17 cellular contexts compared by ENCODE assay signal in the genomic region with DNA sequence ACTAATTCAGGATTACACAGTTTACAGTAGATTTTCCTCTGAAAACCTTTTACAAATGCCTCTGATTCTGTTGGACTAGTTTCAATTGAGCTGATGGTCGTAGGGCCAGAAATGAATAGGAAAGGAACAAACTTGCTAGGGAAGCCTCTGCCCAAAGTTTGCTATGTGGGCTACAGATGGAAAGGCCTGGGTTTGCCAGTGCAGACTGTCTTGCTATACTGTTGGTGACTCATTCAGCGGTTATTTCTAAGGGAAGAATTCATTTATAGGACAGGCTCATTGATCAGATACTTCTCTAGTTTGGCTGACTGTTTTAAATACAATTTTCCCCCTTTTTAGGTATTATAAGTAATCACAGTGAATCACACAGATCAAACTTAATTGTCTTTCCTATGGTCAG. TPM values are rescaled to one million over a fixed set of nuclear protein-coding genes. Genes with fewer than 3 reads are reported as not detected.
DNase-seq lines count a peak whose midpoint lies in the region; ATAC-seq and TF ChIP-seq lines count a peak whose summit lies in the region.
"Had no signal": no experiment of that assay in that cellular context is flagged by ENCODE, and none has a peak within 500 bp of the region (broad histone marks: within the 10 kb centered on the region; RNA-seq: fewer than 3 reads in every experiment).

No MANE protein-coding gene starts in this region.

- POLR2A ChIA-PET in IMR-90 (lab: Charles Lee; ENCODE audit: unreplicated experiment), result interaction anchor here (0.5 kb wide), 1 partner anchor 102 kb away, joined by 4 read pairs; no protein-coding TSS in a partner anchor

- H2BK5ac ChIP-seq in IMR-90 (ENCODE audit: low read depth, low read length, poor library complexity, severe bottlenecking), result no peak overlapping the region

- DNase-seq in IMR-90 (peak; percentile 62), astrocyte of the hippocampus (ENCODE audit: low read depth, low spot score) (peak; percentile 54), glomerular visceral epithelial cell (ENCODE audit: extremely low spot score) (peak; percentile 8), transverse colon (no peak), Peyer's patch (no peak), NCI-H345 (lab: John Stamatoyannopoulos, UW) (no peak)
- DNase-seq: activated CD4-positive, alpha-beta T cell treated with anti-CD3 and anti-CD28 coated beads for 1 hour; activated T-cell treated with anti-CD3 and anti-CD28 coated beads, Interleukin-2, amount 50 U/mL, for 1 hour; C1 segment of cervical spinal cord; glutamatergic neuron; kidney; NCI-H1694; NCI-H524; trophoblast cell had no signal

- TF ChIP-seq POLR2A in IMR-90 (IDR thresholded peaks at IDR 0.05; ENCODE audit: low read depth, low read length), result no peak
- TF ChIP-seq POLR2A in transverse colon (IDR thresholded peaks at IDR 0.05), result no peak
- no peak for TF ChIP-seq POLR2A in Peyer's patch (IDR thresholded peaks at IDR 0.05)

- H3K18ac ChIP-seq in IMR-90 (ENCODE audit: low read depth, low read length), result peak overlapping the region; percentile 12; the same call in 1 of the 2 replicates

- WGBS in IMR-90 (ENCODE audit: extremely low coverage in 2 of 2, insufficient read length in 1 of 2), 2 experiments, result no CpG with 5 or more reads among the region's 2 CpGs
- WGBS in transverse colon (ENCODE audit: low coverage in 1 of 2), 2 donors, result 61 to 75% methylated on average over 1 to 2 of the region's 2 CpGs

- H2BK120ac ChIP-seq in IMR-90 (ENCODE audit: low read depth, low read length), result peak overlapping the region; percentile 59; the same call in 1 of the 2 replicates

- peak overlapping the region; percentile 7; the same call in 1 of the 2 replicates for H3K4ac ChIP-seq in IMR-90 (ENCODE audit: low read depth, low read length)

- CTCF ChIA-PET in IMR-90 (lab: Yijun Ruan, JAX), result interaction anchor here (0.8 kb wide), 1 partner anchor 116 kb away, joined by 3 read pairs; no protein-coding TSS in a partner anchor

- ATAC-seq in IMR-90 (ENCODE audit: low read depth), result peak; percentile 84
- ATAC-seq in GM21717 (IDR thresholded peaks at IDR 0.05; ENCODE audit: unreplicated experiment), result no peak

- H3K9me3 ChIP-seq in IMR-90 (ENCODE audit: control insufficient read depth, insufficient read depth, low read length) (no peaks in the 10 kb centered on the region), transverse colon (no peaks in the 10 kb centered on the region), Peyer's patch (no peaks in the 10 kb centered on the region)
- H3K9me3 ChIP-seq: prostate gland had no signal

- TF ChIP-seq CTCF in IMR-90 (conservative IDR thresholded peaks at IDR 0.05; ENCODE audit: low read depth, low read length) (no peak), transverse colon (IDR thresholded peaks at IDR 0.05) (no peak), Peyer's patch (IDR thresholded peaks at IDR 0.05) (no peak)

- peak overlapping the region; percentile 22; the same call in 1 of the 2 replicates for H2BK20ac ChIP-seq in IMR-90 (ENCODE audit: low read depth, low read length)

- no peak overlapping the region for H3K56ac ChIP-seq in IMR-90 (ENCODE audit: extremely low read depth, insufficient read depth, low read length)

- H2AFZ ChIP-seq in IMR-90 (replicated peaks; ENCODE audit: low read length, poor library complexity), result no peak overlapping the region

- TF ChIP-seq RAD21 in IMR-90 (IDR thresholded peaks at IDR 0.05; ENCODE audit: low read length), result no peak

- H3K4me1 ChIP-seq in IMR-90 (ENCODE audit: control insufficient read depth, insufficient read depth, low read length) (peaks cover 9% of the 10 kb centered on the region), transverse colon (peaks cover 0 to 8% (median 2%) of the 10 kb centered on the region in 4 donors), Peyer's patch (no peaks in the 10 kb centered on the region)
- H3K4me1 ChIP-seq: prostate gland had no signal

- peaks cover 11% of the 10 kb centered on the region for H3K9me1 ChIP-seq in IMR-90 (ENCODE audit: insufficient read depth, low read length)

- H3K36me3 ChIP-seq in IMR-90 (ENCODE audit: control insufficient read depth, insufficient read depth, low read length), result no peaks in the 10 kb centered on the region
- H3K36me3 ChIP-seq in transverse colon, result no peaks in the 10 kb centered on the region
- no peaks in the 10 kb centered on the region for H3K36me3 ChIP-seq in Peyer's patch
- H3K36me3 ChIP-seq: prostate gland had no signal

- no peaks in the 10 kb centered on the region; a peak in 1 of 4 replicates for H3K79me1 ChIP-seq in IMR-90 (ENCODE audit: low read depth in 1 of 2, low read length in 2 of 2)

- H3K27ac ChIP-seq in IMR-90 (ENCODE audit: insufficient read depth, low read length) (no peak overlapping the region), transverse colon (peak overlapping the region; percentile 39 to 51 (median 46)), Peyer's patch (peak overlapping the region in 1 of 4 donors; percentile 38)
- H3K27ac ChIP-seq: prostate gland had no signal

- no peak overlapping the region; the same call in 1 of the 2 replicates for H4K91ac ChIP-seq in IMR-90 (ENCODE audit: insufficient read depth, low read depth, low read length)

- no peak overlapping the region for H4K5ac ChIP-seq in IMR-90 (ENCODE audit: low read depth, low read length)

- H3K9ac ChIP-seq in IMR-90 (ENCODE audit: low read depth, low read length), result no peak overlapping the region

- no peaks in the 10 kb centered on the region for H4K20me1 ChIP-seq in IMR-90 (ENCODE audit: insufficient read depth, low read length)

- 0 out of 2 replicates have a peak overlapping the region, but pooled peaks have one; percentile 8 for H3K4me2 ChIP-seq in IMR-90 (ENCODE audit: low read depth, low read length)

- intact Hi-C loops in IMR-90 (cut with micrococcal nuclease), result no loop called here
- intact Hi-C loops in transverse colon (cut with DNase I; ENCODE audit: low total_unique reads), result no loop called here

- H3K14ac ChIP-seq in IMR-90 (replicated peaks; ENCODE audit: low read depth, low read length), result peak overlapping the region; percentile 27

- dilution Hi-C loops in IMR-90 (cut with HindIII; ENCODE audit: low sequenced_read_pairs, unreplicated experiment), result no loop called here

- H2AK5ac ChIP-seq in IMR-90 (ENCODE audit: low read depth, low read length), result no peak overlapping the region

- peak overlapping the region; percentile 43; the same call in 1 of the 3 replicates for H2BK15ac ChIP-seq in IMR-90 (ENCODE audit: low read depth, low read length)

- no peaks in the 10 kb centered on the region for H3K27me3 ChIP-seq in IMR-90 (ENCODE audit: control insufficient read depth, insufficient read depth, low read length)
- H3K27me3 ChIP-seq in transverse colon, result no peaks in the 10 kb centered on the region
- H3K27me3 ChIP-seq in Peyer's patch, result no peaks in the 10 kb centered on the region

- no peak for TF ChIP-seq EP300 in transverse colon (IDR thresholded peaks at IDR 0.05; ENCODE audit: low read depth)

- in situ Hi-C loops in IMR-90 (cut with MboI; ENCODE audit: low sequenced_read_pairs) (no loop called here), transverse colon (cut with MboI; ENCODE audit: low pct_ligation_motif_present in 1 of 4, low pct_unique_long_range_greater_than_20kb in 1 of 4, low sequenced_read_pairs in 3 of 4) (no loop called here)

- peak overlapping the region in 1 of 2 experiments; percentile 52; a peak in 1 of 4 replicates for H4K8ac ChIP-seq in IMR-90 (ENCODE audit: low read depth in 2 of 2, low read length in 2 of 2)

- H3K4me3 ChIP-seq in IMR-90 (ENCODE audit: insufficient read depth, low read depth, low read length) (no peak overlapping the region), transverse colon (no peak overlapping the region), Peyer's patch (no peak overlapping the region)
- H3K4me3 ChIP-seq: prostate gland had no signal

- peak overlapping the region; percentile 42 for H3K23ac ChIP-seq in IMR-90 (ENCODE audit: low read depth, low read length)

- H2AK9ac ChIP-seq in IMR-90 (replicated peaks; ENCODE audit: low read depth, low read length, poor library complexity), result no peak overlapping the region

- no TSS peak for BruUV-seq in IMR-90 (replicated peaks; lab: Mats Ljungman, UMichigan)

TF ChIP-seq in IMR-90, 13 proteins besides CTCF, POLR2A, EP300 and RAD21 (continues in another document):
- TF ChIP-seq, protein P1, sequence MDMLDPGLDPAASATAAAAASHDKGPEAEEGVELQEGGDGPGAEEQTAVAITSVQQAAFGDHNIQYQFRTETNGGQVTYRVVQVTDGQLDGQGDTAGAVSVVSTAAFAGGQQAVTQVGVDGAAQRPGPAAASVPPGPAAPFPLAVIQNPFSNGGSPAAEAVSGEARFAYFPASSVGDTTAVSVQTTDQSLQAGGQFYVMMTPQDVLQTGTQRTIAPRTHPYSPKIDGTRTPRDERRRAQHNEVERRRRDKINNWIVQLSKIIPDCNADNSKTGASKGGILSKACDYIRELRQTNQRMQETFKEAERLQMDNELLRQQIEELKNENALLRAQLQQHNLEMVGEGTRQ (IDR thresholded peaks at IDR 0.05; ENCODE audit: low read depth, low read length), result no peak
- no peak for TF ChIP-seq CEBPB (IDR thresholded peaks at IDR 0.05; ENCODE audit: low read depth, low read length)
- TF ChIP-seq, protein P2, sequence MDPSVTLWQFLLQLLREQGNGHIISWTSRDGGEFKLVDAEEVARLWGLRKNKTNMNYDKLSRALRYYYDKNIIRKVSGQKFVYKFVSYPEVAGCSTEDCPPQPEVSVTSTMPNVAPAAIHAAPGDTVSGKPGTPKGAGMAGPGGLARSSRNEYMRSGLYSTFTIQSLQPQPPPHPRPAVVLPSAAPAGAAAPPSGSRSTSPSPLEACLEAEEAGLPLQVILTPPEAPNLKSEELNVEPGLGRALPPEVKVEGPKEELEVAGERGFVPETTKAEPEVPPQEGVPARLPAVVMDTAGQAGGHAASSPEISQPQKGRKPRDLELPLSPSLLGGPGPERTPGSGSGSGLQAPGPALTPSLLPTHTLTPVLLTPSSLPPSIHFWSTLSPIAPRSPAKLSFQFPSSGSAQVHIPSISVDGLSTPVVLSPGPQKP (IDR thresholded peaks at IDR 0.05; ENCODE audit: borderline replicate concordance, low read depth, low read length), result no peak
- no peak for TF ChIP-seq SMC3 (IDR thresholded peaks at IDR 0.05; ENCODE audit: low read depth, low read length)
- TF ChIP-seq BHLHE40 (IDR thresholded peaks at IDR 0.05; ENCODE audit: low read depth, low read length), result no peak

RNA-seq across cellular contexts. Expression of a gene that starts 6.9 kb away (rescaled TPM):
- total RNA-seq in IMR-90 (2012; rRNA removed) (under 0.01 and 0.28 TPM in 2 replicates), transverse colon (100 to 1,000 TPM in 1 of 4 donors, 1 to 10 TPM in 3; 1.5 to 102 (median 3.9) TPM), Peyer's patch (1 to 10 TPM; 2.5 to 4.7 (median 4.4) TPM)
- polyA plus RNA-seq in IMR-90 (2012; rRNA removed), result 0.04 and 0.09 TPM in 2 replicates
- 0.02 TPM in 1 of 2 replicates, not detected in the other for polyA plus RNA-seq in IMR-90 (2012; cell fraction: cytosol; rRNA removed)
- 0.05 TPM in 1 of 2 replicates, not detected in the other for polyA plus RNA-seq in IMR-90 (2012; cell fraction: nucleus; rRNA removed; ENCODE audit: low replicate concordance)
- total RNA-seq: T-helper 2 cell treated with Interferon-gamma antibody and Interleukin-4, amounts not matched to agents 100 ng/mL and 5 ng/mL, for 36 hours had no signal

RNA-seq across cellular contexts. Expression of a gene that starts 46.6 kb away (rescaled TPM):
- total RNA-seq in IMR-90 (2012; rRNA removed) (under 0.01 and 0.36 TPM in 2 replicates), transverse colon (1 to 10 TPM in 3 of 4 donors, under 1 TPM in 1; 0.37 to 7.2 (median 3.1) TPM), Peyer's patch (10 to 100 TPM in 3 of 4 donors, 1 to 10 TPM in 1; 9.6 to 20.1 (median 12.1) TPM)
- 0.26 TPM in 2 replicates for polyA plus RNA-seq in IMR-90 (2012; rRNA removed)
- 0.06 and 0.09 TPM in 2 replicates for polyA plus RNA-seq in IMR-90 (2012; cell fraction: cytosol; rRNA removed)
- 0.08 and 0.50 TPM in 2 replicates for polyA plus RNA-seq in IMR-90 (2012; cell fraction: nucleus; rRNA removed; ENCODE audit: low replicate concordance)
- total RNA-seq: T-helper 2 cell treated with Interferon-gamma antibody and Interleukin-4, amounts not matched to agents 100 ng/mL and 5 ng/mL, for 36 hours had no signal

Comparison
In these comparisons a context has a peak if more than half of its experiments do, and no peak if none do; other contexts are left out.
1. DNase-seq: peak in IMR-90 (single experiment), astrocyte of the hippocampus (single experiment) and glomerular visceral epithelial cell (single experiment); none in transverse colon (single experiment), Peyer's patch (0 of 3) and NCI-H345 (single experiment).